10 cellular contexts compared by ENCODE assay signal in genomic region chr19:18435848-18436631, GRCh38. TPM values are rescaled to one million over a fixed set of nuclear protein-coding genes. Genes with fewer than 3 reads are reported as not detected.
DNase-seq lines count a peak whose midpoint lies in the region; ATAC-seq, FAIRE-seq and TF ChIP-seq lines count a peak whose summit lies in the region.
"Had no signal": no experiment of that assay in that cellular context is flagged by ENCODE, and none has a peak within 500 bp of the region (broad histone marks: within the 10 kb centered on the region; RNA-seq: fewer than 3 reads in every experiment).

No MANE protein-coding gene starts in this region.

- ATAC-seq in WTC11: no peak
- no peak for ATAC-seq in stimulated activated memory B cell treated with anti-CD40 and anti-IgM and Interleukin-4, amounts not matched to agents 10 μg/mL and 1 μg/mL and 100 μg/mL, for 72 hours

- no peaks in the 10 kb centered on the region for H3K9me3 ChIP-seq in left ventricle myocardium inferior (replicated peaks)

- H3K27me3 ChIP-seq in left ventricle myocardium inferior (ENCODE audit: low read depth): no peaks in the 10 kb centered on the region

- POLR2A ChIA-PET in WTC11 (lab: Charles Lee): no interaction called here

- no peak for TF ChIP-seq CTCF in WTC11 (IDR thresholded peaks at IDR 0.05)
- TF ChIP-seq CTCF in left ventricle myocardium inferior (IDR thresholded peaks at IDR 0.05; ENCODE audit: borderline replicate concordance): no peak

- intact Hi-C loops in left ventricle myocardium inferior (cut with micrococcal nuclease): no loop called here

- H3K4me3 Mint-ChIP-seq in activated T-cell treated with anti-CD3 and anti-CD28 coated beads, Interleukin-2, amount 50 U/mL, for 24 hours: peak overlapping the region; percentile 66
- H3K4me3 Mint-ChIP-seq in WTC11: peak overlapping the region; percentile 66
- H3K4me3 Mint-ChIP-seq in stimulated activated memory B cell treated with anti-CD40 and anti-IgM and Interleukin-4, amounts not matched to agents 10 μg/mL and 1 μg/mL and 100 μg/mL, for 72 hours: peak overlapping the region; percentile 72

- H3K4me1 ChIP-seq in left ventricle myocardium inferior: peaks cover 58% of the 10 kb centered on the region

- CTCF ChIA-PET in WTC11 (lab: Charles Lee): interaction anchor here (0.6 to 2.5 kb wide), 3 partner anchors 26 to 411 kb away, joined by 3 to 9 read pairs (median 3); no protein-coding TSS in a partner anchor

- peak overlapping the region; percentile 71 for H3K27ac Mint-ChIP-seq in activated T-cell treated with anti-CD3 and anti-CD28 coated beads, Interleukin-2, amount 50 U/mL, for 24 hours
- peak overlapping the region; percentile 63; the same call in 1 of the 2 replicates for H3K27ac Mint-ChIP-seq in WTC11
- H3K27ac Mint-ChIP-seq in stimulated activated memory B cell treated with anti-CD40 and anti-IgM and Interleukin-4, amounts not matched to agents 10 μg/mL and 1 μg/mL and 100 μg/mL, for 72 hours: no peak overlapping the region

- DNase-seq in activated T-cell treated with anti-CD3 and anti-CD28 coated beads, Interleukin-2, amount 50 U/mL, for 24 hours: no peak
- no peak for DNase-seq in activated T-cell treated with anti-CD3 and anti-CD28 coated beads for 4 hours
- no peak for DNase-seq in WTC11 (ENCODE audit: low spot score)
- no peak for DNase-seq in left ventricle myocardium inferior
- DNase-seq in hepatic stellate cell (ENCODE audit: low spot score): no peak
- DNase-seq in GM19239 (ENCODE audit: insufficient read length, low spot score): no peak
- no peak for DNase-seq in NOMO-1 treated with dmso at 0.1 percent for 144 hours (lab: John Stamatoyannopoulos, UW; ENCODE audit: unreplicated experiment)

- no peaks in the 10 kb centered on the region for H3K27me3 Mint-ChIP-seq in activated T-cell treated with anti-CD3 and anti-CD28 coated beads, Interleukin-2, amount 50 U/mL, for 24 hours
- no peaks in the 10 kb centered on the region for H3K27me3 Mint-ChIP-seq in WTC11 (ENCODE audit: low read depth)
- H3K27me3 Mint-ChIP-seq in stimulated activated memory B cell treated with anti-CD40 and anti-IgM and Interleukin-4, amounts not matched to agents 10 μg/mL and 1 μg/mL and 100 μg/mL, for 72 hours: no peaks in the 10 kb centered on the region

- no peaks in the 10 kb centered on the region for H3K9me3 Mint-ChIP-seq in activated T-cell treated with anti-CD3 and anti-CD28 coated beads, Interleukin-2, amount 50 U/mL, for 24 hours
- H3K9me3 Mint-ChIP-seq in WTC11: no peaks in the 10 kb centered on the region
- H3K9me3 Mint-ChIP-seq in stimulated activated memory B cell treated with anti-CD40 and anti-IgM and Interleukin-4, amounts not matched to agents 10 μg/mL and 1 μg/mL and 100 μg/mL, for 72 hours: no peaks in the 10 kb centered on the region

- H3K36me3 Mint-ChIP-seq in activated T-cell treated with anti-CD3 and anti-CD28 coated beads, Interleukin-2, amount 50 U/mL, for 24 hours (ENCODE audit: low read depth): peaks cover 26% of the 10 kb centered on the region
- peaks cover 3% of the 10 kb centered on the region for H3K36me3 Mint-ChIP-seq in WTC11
- H3K36me3 Mint-ChIP-seq in stimulated activated memory B cell treated with anti-CD40 and anti-IgM and Interleukin-4, amounts not matched to agents 10 μg/mL and 1 μg/mL and 100 μg/mL, for 72 hours: no peaks in the 10 kb centered on the region

- no peak for FAIRE-seq in GM19239 (lab: Jason Lieb, UNC)
- FAIRE-seq: keratinocyte had no signal

- H3K4me1 Mint-ChIP-seq in activated T-cell treated with anti-CD3 and anti-CD28 coated beads, Interleukin-2, amount 50 U/mL, for 24 hours (ENCODE audit: low read depth): peaks cover 30% of the 10 kb centered on the region
- H3K4me1 Mint-ChIP-seq in WTC11: peaks cover 36% of the 10 kb centered on the region
- H3K4me1 Mint-ChIP-seq in stimulated activated memory B cell treated with anti-CD40 and anti-IgM and Interleukin-4, amounts not matched to agents 10 μg/mL and 1 μg/mL and 100 μg/mL, for 72 hours: peaks cover 54% of the 10 kb centered on the region

- peak overlapping the region; percentile 84 for H3K4me3 ChIP-seq in left ventricle myocardium inferior

- peak overlapping the region; percentile 86 for H3K27ac ChIP-seq in left ventricle myocardium inferior (replicated peaks)

- peaks cover 13% of the 10 kb centered on the region for H3K36me3 ChIP-seq in left ventricle myocardium inferior

TF ChIP-seq in WTC11, 78 proteins besides CTCF, POLR2A, EP300 and RAD21:
- TF ChIP-seq FOXP1 (CRISPR knock-in tag; IDR thresholded peaks at IDR 0.05; ENCODE audit: borderline replicate concordance) (no peak), MAX (CRISPR knock-in tag; IDR thresholded peaks at IDR 0.05) (no peak), USF1 (CRISPR knock-in tag; IDR thresholded peaks at IDR 0.05) (0 out of 2 replicates have a peak, but pooled peaks have one; percentile 10), EMX1 (CRISPR knock-in tag; IDR thresholded peaks at IDR 0.05) (no peak)

RNA-seq across cellular contexts. Expression of gene ISYNA1, which starts 1.9 kb away (rescaled TPM):
- total RNA-seq in WTC11 (2021): 236 to 310 TPM (median 307 TPM) in 3 replicates
- 24.1 TPM for total RNA-seq in left ventricle myocardium inferior

RNA-seq across cellular contexts. Expression of gene SSBP4, which starts 16.8 kb away (rescaled TPM):
- 44.5 to 51.2 TPM (median 47.4 TPM) in 3 replicates for total RNA-seq in WTC11 (2021)
- 30.8 TPM for total RNA-seq in left ventricle myocardium inferior

RNA-seq across cellular contexts. Expression of gene LRRC25, which starts 38.6 kb away (rescaled TPM):
- total RNA-seq in WTC11 (2021) (0.07 to 0.31 TPM (median 0.18 TPM) in 3 replicates), left ventricle myocardium inferior (2.4 TPM)
- total RNA-seq: dermis microvascular lymphatic vessel endothelial cell had no signal

RNA-seq across cellular contexts. Expression of gene GDF15, which starts 50.1 kb away (rescaled TPM):
- total RNA-seq in WTC11 (2021) (18.3 to 27.3 TPM (median 19.1 TPM) in 3 replicates), left ventricle myocardium inferior (0.33 TPM)
